ENCODE assay signal across 15 cellular contexts in the genomic region with DNA sequence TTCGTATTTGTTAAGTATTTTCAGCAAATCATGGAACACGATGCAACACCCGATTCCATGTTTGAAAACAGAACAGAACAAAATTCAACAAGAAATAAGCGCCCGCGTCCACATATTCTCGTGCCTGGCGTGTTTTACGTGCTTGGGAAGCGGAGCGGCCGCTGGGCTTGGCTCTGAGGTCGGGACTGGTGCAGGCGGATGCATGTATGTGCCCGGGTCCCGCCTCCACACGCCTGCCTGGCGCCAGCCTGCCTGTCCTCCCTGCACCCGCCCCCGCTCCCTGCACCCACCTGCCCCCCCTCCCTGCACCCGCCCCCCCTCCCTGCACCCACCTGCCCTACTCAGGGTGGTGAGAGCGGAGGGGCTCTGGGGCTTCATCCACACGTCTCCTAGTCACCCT.
A peak's percentile ranks its signal among the peaks of the same experiment; 100 is the strongest.
DNase-seq lines count a peak whose midpoint lies in the region; ATAC-seq and TF ChIP-seq lines count a peak whose summit lies in the region.
"Had no signal": no experiment of that assay in that cellular context is flagged by ENCODE, and none has a peak within 500 bp of the region (broad histone marks: within the 10 kb centered on the region; RNA-seq: fewer than 3 reads in every experiment).

No MANE protein-coding gene starts in this region.

- H3K36me3 Mint-ChIP-seq in chondrocyte (ENCODE audit: low read depth): no peaks in the 10 kb centered on the region
- no peaks in the 10 kb centered on the region for H3K36me3 Mint-ChIP-seq in osteocyte (ENCODE audit: unreplicated experiment)
- H3K36me3 Mint-ChIP-seq: CD4-positive, CD25-positive, alpha-beta regulatory T cell; CD8-positive, alpha-beta memory T cell had no signal

- H3K27ac Mint-ChIP-seq in stimulated activated naive CD8-positive, alpha-beta T cell treated with anti-CD3 and anti-CD28 coated beads, Interleukin-15, amount 100 ng/mL, for 72 hours: no peak overlapping the region
- H3K27ac Mint-ChIP-seq in chondrocyte (ENCODE audit: unreplicated experiment) (no peak overlapping the region), osteocyte (ENCODE audit: unreplicated experiment) (no peak overlapping the region)
- H3K27ac Mint-ChIP-seq: B cell; CD4-positive, CD25-positive, alpha-beta regulatory T cell; CD8-positive, alpha-beta memory T cell; GM23338; HFFc6 had no signal

- peak; percentile 22 for ATAC-seq in stimulated activated naive CD8-positive, alpha-beta T cell treated with anti-CD3 and anti-CD28 coated beads, Interleukin-15, amount 100 ng/mL, for 72 hours
- ATAC-seq in stimulated activated naive CD8-positive, alpha-beta T cell treated with anti-CD3 and anti-CD28 coated beads, Interleukin-15, Interleukin-2, amounts not matched to agents 100 U/mL and 50 U/mL, for 24 hours: no peak
- no peak for ATAC-seq in GM18868 (IDR thresholded peaks at IDR 0.05; ENCODE audit: unreplicated experiment)
- ATAC-seq: GM23338, HCT116 had no signal

- H3K9me3 Mint-ChIP-seq in stimulated activated naive CD8-positive, alpha-beta T cell treated with anti-CD3 and anti-CD28 coated beads, Interleukin-15, amount 100 ng/mL, for 72 hours: no peaks in the 10 kb centered on the region
- H3K9me3 Mint-ChIP-seq in chondrocyte (ENCODE audit: low read depth) (no peaks in the 10 kb centered on the region), osteocyte (ENCODE audit: unreplicated experiment) (no peaks in the 10 kb centered on the region)
- H3K9me3 Mint-ChIP-seq: CD4-positive, CD25-positive, alpha-beta regulatory T cell; CD8-positive, alpha-beta memory T cell had no signal

- H3K4me1 Mint-ChIP-seq in stimulated activated naive CD8-positive, alpha-beta T cell treated with anti-CD3 and anti-CD28 coated beads, Interleukin-15, amount 100 ng/mL, for 72 hours: no peaks in the 10 kb centered on the region
- no peaks in the 10 kb centered on the region for H3K4me1 Mint-ChIP-seq in chondrocyte (ENCODE audit: low read depth)
- peaks cover 5% of the 10 kb centered on the region for H3K4me1 Mint-ChIP-seq in osteocyte (ENCODE audit: unreplicated experiment)
- H3K4me1 Mint-ChIP-seq: B cell; CD8-positive, alpha-beta memory T cell; GM23338 had no signal

- DNase-seq in stimulated activated naive CD8-positive, alpha-beta T cell treated with anti-CD3 and anti-CD28 coated beads, Interleukin-15, amount 100 ng/mL, for 72 hours: no peak
- DNase-seq in stimulated activated naive CD8-positive, alpha-beta T cell treated with anti-CD3 and anti-CD28 coated beads, Interleukin-15, Interleukin-2, amounts not matched to agents 100 U/mL and 50 U/mL, for 24 hours: no peak
- DNase-seq in NCI-H526 (lab: John Stamatoyannopoulos, UW) (peak; percentile 24 to 68), chondrocyte (ENCODE audit: low spot score) (peak; percentile 89), NCI-H69 (lab: John Stamatoyannopoulos, UW) (no peak), osteocyte (ENCODE audit: extremely low spot score, unreplicated experiment) (no peak)
- DNase-seq: CD4-positive, CD25-positive, alpha-beta regulatory T cell; CD8-positive, alpha-beta memory T cell; COR-L47; HFFc6; IMR-90 had no signal

- no peak for TF ChIP-seq CTCF in chondrocyte (IDR thresholded peaks at IDR 0.05)
- no peak for TF ChIP-seq CTCF in osteocyte (IDR thresholded peaks at IDR 0.05)

- H3K27me3 Mint-ChIP-seq in stimulated activated naive CD8-positive, alpha-beta T cell treated with anti-CD3 and anti-CD28 coated beads, Interleukin-15, amount 100 ng/mL, for 72 hours: peaks cover 10% of the 10 kb centered on the region
- H3K27me3 Mint-ChIP-seq in chondrocyte (ENCODE audit: low read depth) (peaks cover 8% of the 10 kb centered on the region), osteocyte (ENCODE audit: unreplicated experiment) (no peaks in the 10 kb centered on the region)
- H3K27me3 Mint-ChIP-seq: B cell; CD4-positive, CD25-positive, alpha-beta regulatory T cell had no signal

- H3K4me3 Mint-ChIP-seq in stimulated activated naive CD8-positive, alpha-beta T cell treated with anti-CD3 and anti-CD28 coated beads, Interleukin-15, amount 100 ng/mL, for 72 hours: no peak overlapping the region
- H3K4me3 Mint-ChIP-seq in chondrocyte (ENCODE audit: unreplicated experiment) (no peak overlapping the region), osteocyte (ENCODE audit: unreplicated experiment) (no peak overlapping the region)
- H3K4me3 Mint-ChIP-seq: B cell; CD4-positive, CD25-positive, alpha-beta regulatory T cell; CD8-positive, alpha-beta memory T cell; GM23338; HFFc6 had no signal

Comparison
In these comparisons a context has a peak if more than half of its experiments do, and no peak if none do; other contexts are left out.
1. DNase-seq: peak in NCI-H526 (2 of 2) and chondrocyte (single experiment); none in stimulated activated naive CD8-positive, alpha-beta T cell treated with anti-CD3 and anti-CD28 coated beads, Interleukin-15, amount 100 ng/mL, for 72 hours (0 of 2), stimulated activated naive CD8-positive, alpha-beta T cell treated with anti-CD3 and anti-CD28 coated beads, Interleukin-15, Interleukin-2, amounts not matched to agents 100 U/mL and 50 U/mL, for 24 hours (single experiment), NCI-H69 (single experiment) and osteocyte (single experiment).